ENCODE assay signal across 1 cellular context in the genomic region with DNA sequence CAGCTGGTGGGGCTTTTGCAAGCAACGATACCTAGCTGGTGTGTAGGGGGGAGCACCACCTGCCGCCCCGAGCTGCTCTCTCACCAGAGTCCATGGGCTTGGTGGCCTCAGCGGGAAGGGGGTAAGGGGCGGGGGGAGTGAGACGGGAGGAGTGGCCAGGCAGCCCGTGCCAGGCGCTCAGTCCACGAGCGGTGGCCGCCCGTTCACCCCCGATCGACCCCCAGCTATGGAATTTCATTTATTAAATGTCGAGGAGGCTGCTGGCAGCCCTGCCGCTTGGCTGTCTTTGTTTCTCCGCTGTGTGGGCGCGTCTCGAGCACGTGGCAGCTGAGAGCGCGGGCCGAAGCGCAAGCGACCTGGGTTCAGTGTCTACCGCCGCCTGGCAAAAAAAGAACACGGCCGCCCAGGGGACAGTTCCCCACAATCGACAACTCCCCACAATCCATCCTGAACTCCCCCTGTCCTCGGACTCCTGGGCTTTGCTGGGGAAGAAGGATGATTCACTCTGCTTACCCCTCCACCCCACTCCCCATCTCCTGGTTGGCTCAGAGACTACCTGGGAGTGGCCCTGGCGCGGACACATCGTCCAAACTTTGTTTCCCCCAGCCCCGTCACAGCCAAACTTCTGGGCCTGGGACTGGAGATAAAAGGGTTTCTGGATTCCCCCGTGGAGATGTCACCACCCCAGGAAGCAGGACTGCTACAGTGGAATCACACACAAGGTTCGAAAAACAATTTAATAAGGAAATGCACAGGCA.
TF ChIP-seq lines count a peak whose summit lies in the region.

No MANE protein-coding gene starts in this region.

TF ChIP-seq in H1, 55 proteins besides CTCF, POLR2A, EP300 and RAD21:
- TF ChIP-seq RFX5 (IDR thresholded peaks at IDR 0.05; ENCODE audit: borderline replicate concordance, low read depth, low read length) (no peak), KDM4A (IDR thresholded peaks at IDR 0.05; ENCODE audit: low read depth, low read length, severe bottlenecking) (peak; percentile 95), EGR1 (IDR thresholded peaks at IDR 0.05; ENCODE audit: borderline replicate concordance, low read depth, low read length) (0 out of 2 replicates have a peak, but pooled peaks have one; percentile 25), HDAC6 (IDR thresholded peaks at IDR 0.05; ENCODE audit: low read depth, low read length) (no peak), JUN (IDR thresholded peaks at IDR 0.05; ENCODE audit: low read depth, low read length) (no peak), KDM5A (IDR thresholded peaks at IDR 0.05; ENCODE audit: low read length) (no peak), SUZ12 (IDR thresholded peaks at IDR 0.05; ENCODE audit: low read length) (no peak), TCF12 (IDR thresholded peaks at IDR 0.05; ENCODE audit: low read depth, low read length) (no peak), NANOG (IDR thresholded peaks at IDR 0.05; ENCODE audit: insufficient read depth, low read depth, low read length, poor library complexity, severe bottlenecking) (no peak), SIN3A (conservative IDR thresholded peaks at IDR 0.05 in 1 of 2, IDR thresholded peaks at IDR 0.05 in 1 of 2; ENCODE audit: low read depth in 1 of 2, low read length in 2 of 2) (peak in 1 of 2 experiments; percentile 10; a peak in 1 of 4 replicates), RXRA (IDR thresholded peaks at IDR 0.05; ENCODE audit: insufficient read depth, low read depth, low read length) (no peak), EZH2 (IDR thresholded peaks at IDR 0.05; ENCODE audit: low read depth, low read length, severe bottlenecking) (no peak), SAP30 (IDR thresholded peaks at IDR 0.05; ENCODE audit: insufficient read depth, insufficient replicate concordance, low read length) (peak; percentile 90), RBBP5 (IDR thresholded peaks at IDR 0.05; ENCODE audit: borderline replicate concordance, low read depth, low read length) (peak; percentile 33; the same call in 1 of the 2 replicates), PHF8 (conservative IDR thresholded peaks at IDR 0.05; ENCODE audit: low read depth, low read length) (peak; percentile 42; the same call in 1 of the 2 replicates), ASH2L (IDR thresholded peaks at IDR 0.05; ENCODE audit: low read length) (peak; percentile 87), CHD2 (IDR thresholded peaks at IDR 0.05; ENCODE audit: low read length) (peak; percentile 8; the same call in 1 of the 2 replicates), KDM1A (IDR thresholded peaks at IDR 0.05; ENCODE audit: borderline replicate concordance, low read length) (no peak), HDAC2 (IDR thresholded peaks at IDR 0.05; ENCODE audit: borderline replicate concordance in 1 of 2, low read depth in 2 of 2, low read length in 2 of 2) (no peak), POLR2AphosphoS5 (IDR thresholded peaks at IDR 0.05; ENCODE audit: low read depth, low read length) (no peak; the same call in 1 of the 2 replicates), CTBP2 (IDR thresholded peaks at IDR 0.05; ENCODE audit: borderline replicate concordance, insufficient read depth, insufficient read length, low read length) (peak; percentile 80), SIRT6 (IDR thresholded peaks at IDR 0.05; ENCODE audit: low read length) (no peak), TAF7 (optimal IDR thresholded peaks at IDR 0.05; ENCODE audit: borderline replicate concordance, low read depth, low read length) (no peak), RNF2 (IDR thresholded peaks at IDR 0.05; ENCODE audit: borderline replicate concordance, low read depth, low read length, missing control alignments, poor library complexity, severe bottlenecking) (no peak), FOSL1 (IDR thresholded peaks at IDR 0.05; ENCODE audit: insufficient read depth, low read depth, low read length) (no peak), TAF1 (IDR thresholded peaks at IDR 0.05; ENCODE audit: low read depth, low read length) (no peak), JUND (IDR thresholded peaks at IDR 0.05; ENCODE audit: low read length) (no peak)
- TF ChIP-seq, protein P1, sequence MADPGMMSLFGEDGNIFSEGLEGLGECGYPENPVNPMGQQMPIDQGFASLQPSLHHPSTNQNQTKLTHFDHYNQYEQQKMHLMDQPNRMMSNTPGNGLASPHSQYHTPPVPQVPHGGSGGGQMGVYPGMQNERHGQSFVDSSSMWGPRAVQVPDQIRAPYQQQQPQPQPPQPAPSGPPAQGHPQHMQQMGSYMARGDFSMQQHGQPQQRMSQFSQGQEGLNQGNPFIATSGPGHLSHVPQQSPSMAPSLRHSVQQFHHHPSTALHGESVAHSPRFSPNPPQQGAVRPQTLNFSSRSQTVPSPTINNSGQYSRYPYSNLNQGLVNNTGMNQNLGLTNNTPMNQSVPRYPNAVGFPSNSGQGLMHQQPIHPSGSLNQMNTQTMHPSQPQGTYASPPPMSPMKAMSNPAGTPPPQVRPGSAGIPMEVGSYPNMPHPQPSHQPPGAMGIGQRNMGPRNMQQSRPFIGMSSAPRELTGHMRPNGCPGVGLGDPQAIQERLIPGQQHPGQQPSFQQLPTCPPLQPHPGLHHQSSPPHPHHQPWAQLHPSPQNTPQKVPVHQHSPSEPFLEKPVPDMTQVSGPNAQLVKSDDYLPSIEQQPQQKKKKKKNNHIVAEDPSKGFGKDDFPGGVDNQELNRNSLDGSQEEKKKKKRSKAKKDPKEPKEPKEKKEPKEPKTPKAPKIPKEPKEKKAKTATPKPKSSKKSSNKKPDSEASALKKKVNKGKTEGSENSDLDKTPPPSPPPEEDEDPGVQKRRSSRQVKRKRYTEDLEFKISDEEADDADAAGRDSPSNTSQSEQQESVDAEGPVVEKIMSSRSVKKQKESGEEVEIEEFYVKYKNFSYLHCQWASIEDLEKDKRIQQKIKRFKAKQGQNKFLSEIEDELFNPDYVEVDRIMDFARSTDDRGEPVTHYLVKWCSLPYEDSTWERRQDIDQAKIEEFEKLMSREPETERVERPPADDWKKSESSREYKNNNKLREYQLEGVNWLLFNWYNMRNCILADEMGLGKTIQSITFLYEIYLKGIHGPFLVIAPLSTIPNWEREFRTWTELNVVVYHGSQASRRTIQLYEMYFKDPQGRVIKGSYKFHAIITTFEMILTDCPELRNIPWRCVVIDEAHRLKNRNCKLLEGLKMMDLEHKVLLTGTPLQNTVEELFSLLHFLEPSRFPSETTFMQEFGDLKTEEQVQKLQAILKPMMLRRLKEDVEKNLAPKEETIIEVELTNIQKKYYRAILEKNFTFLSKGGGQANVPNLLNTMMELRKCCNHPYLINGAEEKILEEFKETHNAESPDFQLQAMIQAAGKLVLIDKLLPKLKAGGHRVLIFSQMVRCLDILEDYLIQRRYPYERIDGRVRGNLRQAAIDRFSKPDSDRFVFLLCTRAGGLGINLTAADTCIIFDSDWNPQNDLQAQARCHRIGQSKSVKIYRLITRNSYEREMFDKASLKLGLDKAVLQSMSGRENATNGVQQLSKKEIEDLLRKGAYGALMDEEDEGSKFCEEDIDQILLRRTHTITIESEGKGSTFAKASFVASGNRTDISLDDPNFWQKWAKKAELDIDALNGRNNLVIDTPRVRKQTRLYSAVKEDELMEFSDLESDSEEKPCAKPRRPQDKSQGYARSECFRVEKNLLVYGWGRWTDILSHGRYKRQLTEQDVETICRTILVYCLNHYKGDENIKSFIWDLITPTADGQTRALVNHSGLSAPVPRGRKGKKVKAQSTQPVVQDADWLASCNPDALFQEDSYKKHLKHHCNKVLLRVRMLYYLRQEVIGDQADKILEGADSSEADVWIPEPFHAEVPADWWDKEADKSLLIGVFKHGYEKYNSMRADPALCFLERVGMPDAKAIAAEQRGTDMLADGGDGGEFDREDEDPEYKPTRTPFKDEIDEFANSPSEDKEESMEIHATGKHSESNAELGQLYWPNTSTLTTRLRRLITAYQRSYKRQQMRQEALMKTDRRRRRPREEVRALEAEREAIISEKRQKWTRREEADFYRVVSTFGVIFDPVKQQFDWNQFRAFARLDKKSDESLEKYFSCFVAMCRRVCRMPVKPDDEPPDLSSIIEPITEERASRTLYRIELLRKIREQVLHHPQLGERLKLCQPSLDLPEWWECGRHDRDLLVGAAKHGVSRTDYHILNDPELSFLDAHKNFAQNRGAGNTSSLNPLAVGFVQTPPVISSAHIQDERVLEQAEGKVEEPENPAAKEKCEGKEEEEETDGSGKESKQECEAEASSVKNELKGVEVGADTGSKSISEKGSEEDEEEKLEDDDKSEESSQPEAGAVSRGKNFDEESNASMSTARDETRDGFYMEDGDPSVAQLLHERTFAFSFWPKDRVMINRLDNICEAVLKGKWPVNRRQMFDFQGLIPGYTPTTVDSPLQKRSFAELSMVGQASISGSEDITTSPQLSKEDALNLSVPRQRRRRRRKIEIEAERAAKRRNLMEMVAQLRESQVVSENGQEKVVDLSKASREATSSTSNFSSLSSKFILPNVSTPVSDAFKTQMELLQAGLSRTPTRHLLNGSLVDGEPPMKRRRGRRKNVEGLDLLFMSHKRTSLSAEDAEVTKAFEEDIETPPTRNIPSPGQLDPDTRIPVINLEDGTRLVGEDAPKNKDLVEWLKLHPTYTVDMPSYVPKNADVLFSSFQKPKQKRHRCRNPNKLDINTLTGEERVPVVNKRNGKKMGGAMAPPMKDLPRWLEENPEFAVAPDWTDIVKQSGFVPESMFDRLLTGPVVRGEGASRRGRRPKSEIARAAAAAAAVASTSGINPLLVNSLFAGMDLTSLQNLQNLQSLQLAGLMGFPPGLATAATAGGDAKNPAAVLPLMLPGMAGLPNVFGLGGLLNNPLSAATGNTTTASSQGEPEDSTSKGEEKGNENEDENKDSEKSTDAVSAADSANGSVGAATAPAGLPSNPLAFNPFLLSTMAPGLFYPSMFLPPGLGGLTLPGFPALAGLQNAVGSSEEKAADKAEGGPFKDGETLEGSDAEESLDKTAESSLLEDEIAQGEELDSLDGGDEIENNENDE (IDR thresholded peaks at IDR 0.05; ENCODE audit: insufficient replicate concordance, low read length): peak; percentile 45
- TF ChIP-seq, protein P2, sequence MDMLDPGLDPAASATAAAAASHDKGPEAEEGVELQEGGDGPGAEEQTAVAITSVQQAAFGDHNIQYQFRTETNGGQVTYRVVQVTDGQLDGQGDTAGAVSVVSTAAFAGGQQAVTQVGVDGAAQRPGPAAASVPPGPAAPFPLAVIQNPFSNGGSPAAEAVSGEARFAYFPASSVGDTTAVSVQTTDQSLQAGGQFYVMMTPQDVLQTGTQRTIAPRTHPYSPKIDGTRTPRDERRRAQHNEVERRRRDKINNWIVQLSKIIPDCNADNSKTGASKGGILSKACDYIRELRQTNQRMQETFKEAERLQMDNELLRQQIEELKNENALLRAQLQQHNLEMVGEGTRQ (IDR thresholded peaks at IDR 0.05; ENCODE audit: low read length): no peak
- TF ChIP-seq, protein P3, sequence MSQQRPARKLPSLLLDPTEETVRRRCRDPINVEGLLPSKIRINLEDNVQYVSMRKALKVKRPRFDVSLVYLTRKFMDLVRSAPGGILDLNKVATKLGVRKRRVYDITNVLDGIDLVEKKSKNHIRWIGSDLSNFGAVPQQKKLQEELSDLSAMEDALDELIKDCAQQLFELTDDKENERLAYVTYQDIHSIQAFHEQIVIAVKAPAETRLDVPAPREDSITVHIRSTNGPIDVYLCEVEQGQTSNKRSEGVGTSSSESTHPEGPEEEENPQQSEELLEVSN (IDR thresholded peaks at IDR 0.05): peak; percentile 93
- TF ChIP-seq, protein P4, sequence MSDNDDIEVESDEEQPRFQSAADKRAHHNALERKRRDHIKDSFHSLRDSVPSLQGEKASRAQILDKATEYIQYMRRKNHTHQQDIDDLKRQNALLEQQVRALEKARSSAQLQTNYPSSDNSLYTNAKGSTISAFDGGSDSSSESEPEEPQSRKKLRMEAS (IDR thresholded peaks at IDR 0.05): peak; percentile 96
